ENCODE assay signal across 1 cellular context in genomic region chr10:100986952-100987684, GRCh38.
TF ChIP-seq lines count a peak whose summit lies in the region.

Gene MRPL43 (minus strand): TSS chr10:100987497. CDS start chr10:100987443, 54 bp downstream.
Gene TWNK (plus strand): TSS chr10:100987543. CDS start chr10:100988211, 668 bp downstream.

TF ChIP-seq in HepG2, 621 proteins besides CTCF, POLR2A, EP300 and RAD21 (continued from another document and continues in another):
- TF ChIP-seq HNF1A (IDR thresholded peaks at IDR 0.05; ENCODE audit: low read depth) = no peak
- TF ChIP-seq HNF1A (CRISPR knock-in tag; IDR thresholded peaks at IDR 0.05; ENCODE audit: borderline replicate concordance) = peak; percentile 71; the same call in 1 of the 2 replicates
- peak; percentile 51 for TF ChIP-seq RXRA (CRISPR knock-in tag; IDR thresholded peaks at IDR 0.05)
- TF ChIP-seq, protein P1, sequence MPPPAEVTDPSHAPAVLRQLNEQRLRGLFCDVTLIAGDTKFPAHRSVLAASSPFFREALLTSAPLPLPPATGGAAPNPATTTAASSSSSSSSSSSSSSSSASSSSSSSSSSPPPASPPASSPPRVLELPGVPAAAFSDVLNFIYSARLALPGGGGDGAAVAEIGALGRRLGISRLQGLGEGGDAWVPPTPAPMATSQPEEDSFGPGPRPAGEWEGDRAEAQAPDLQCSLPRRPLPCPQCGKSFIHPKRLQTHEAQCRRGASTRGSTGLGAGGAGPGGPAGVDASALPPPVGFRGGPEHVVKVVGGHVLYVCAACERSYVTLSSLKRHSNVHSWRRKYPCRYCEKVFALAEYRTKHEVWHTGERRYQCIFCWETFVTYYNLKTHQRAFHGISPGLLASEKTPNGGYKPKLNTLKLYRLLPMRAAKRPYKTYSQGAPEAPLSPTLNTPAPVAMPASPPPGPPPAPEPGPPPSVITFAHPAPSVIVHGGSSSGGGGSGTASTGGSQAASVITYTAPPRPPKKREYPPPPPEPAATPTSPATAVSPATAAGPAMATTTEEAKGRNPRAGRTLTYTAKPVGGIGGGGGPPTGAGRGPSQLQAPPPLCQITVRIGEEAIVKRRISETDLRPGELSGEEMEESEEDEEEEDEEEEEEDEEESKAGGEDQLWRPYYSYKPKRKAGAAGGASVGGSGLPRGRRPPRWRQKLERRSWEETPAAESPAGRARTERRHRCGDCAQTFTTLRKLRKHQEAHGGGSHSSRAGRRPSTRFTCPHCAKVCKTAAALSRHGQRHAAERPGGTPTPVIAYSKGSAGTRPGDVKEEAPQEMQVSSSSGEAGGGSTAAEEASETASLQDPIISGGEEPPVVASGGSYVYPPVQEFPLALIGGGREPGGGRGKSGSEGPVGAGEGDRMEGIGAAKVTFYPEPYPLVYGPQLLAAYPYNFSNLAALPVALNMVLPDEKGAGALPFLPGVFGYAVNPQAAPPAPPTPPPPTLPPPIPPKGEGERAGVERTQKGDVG (CRISPR knock-in tag; IDR thresholded peaks at IDR 0.05; ENCODE audit: borderline replicate concordance) = peak; percentile 51; the same call in 1 of the 2 replicates
- TF ChIP-seq GATAD1 (CRISPR knock-in tag; IDR thresholded peaks at IDR 0.05) = peak; percentile 94
- 0 out of 2 replicates have a peak, but pooled peaks have one; percentile 25 for TF ChIP-seq MBD4 (IDR thresholded peaks at IDR 0.05; ENCODE audit: borderline replicate concordance, low read length)
- TF ChIP-seq, protein P2, sequence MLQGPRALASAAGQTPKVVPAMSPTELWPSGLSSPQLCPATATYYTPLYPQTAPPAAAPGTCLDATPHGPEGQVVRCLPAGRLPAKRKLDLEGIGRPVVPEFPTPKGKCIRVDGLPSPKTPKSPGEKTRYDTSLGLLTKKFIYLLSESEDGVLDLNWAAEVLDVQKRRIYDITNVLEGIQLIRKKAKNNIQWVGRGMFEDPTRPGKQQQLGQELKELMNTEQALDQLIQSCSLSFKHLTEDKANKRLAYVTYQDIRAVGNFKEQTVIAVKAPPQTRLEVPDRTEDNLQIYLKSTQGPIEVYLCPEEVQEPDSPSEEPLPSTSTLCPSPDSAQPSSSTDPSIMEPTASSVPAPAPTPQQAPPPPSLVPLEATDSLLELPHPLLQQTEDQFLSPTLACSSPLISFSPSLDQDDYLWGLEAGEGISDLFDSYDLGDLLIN (CRISPR knock-in tag; IDR thresholded peaks at IDR 0.05; ENCODE audit: borderline replicate concordance) = 0 out of 2 replicates have a peak, but pooled peaks have one; percentile 20
- peak; percentile 82 for TF ChIP-seq CBX1 (IDR thresholded peaks at IDR 0.05; ENCODE audit: low read depth)
- TF ChIP-seq ZNF703 (CRISPR knock-in tag; IDR thresholded peaks at IDR 0.05; ENCODE audit: borderline replicate concordance) = no peak; the same call in 1 of the 2 replicates
- peak; percentile 74 for TF ChIP-seq RBM39 (IDR thresholded peaks at IDR 0.05; ENCODE audit: low read depth, low read length, poor library complexity, severe bottlenecking)
- peak; percentile 85 for TF ChIP-seq RNF2 (conservative IDR thresholded peaks at IDR 0.05; ENCODE audit: low read depth)
- peak; percentile 52 for TF ChIP-seq SRSF1 (optimal IDR thresholded peaks at IDR 0.05; ENCODE audit: low read depth, low read length)
- peak; percentile 14; the same call in 1 of the 2 replicates for TF ChIP-seq GTF3A (CRISPR knock-in tag; conservative IDR thresholded peaks at IDR 0.05)
- TF ChIP-seq HINFP (CRISPR knock-in tag; IDR thresholded peaks at IDR 0.05; ENCODE audit: low read depth) = 0 out of 2 replicates have a peak, but pooled peaks have one; percentile 41
- no peak; the same call in 1 of the 2 replicates for TF ChIP-seq ZNF33B (CRISPR knock-in tag; IDR thresholded peaks at IDR 0.05)
- no peak; the same call in 1 of the 2 replicates for TF ChIP-seq ELF3 (CRISPR knock-in tag; IDR thresholded peaks at IDR 0.05)
- peak; percentile 76 for TF ChIP-seq BRF2 (CRISPR knock-in tag; IDR thresholded peaks at IDR 0.05)
- TF ChIP-seq KDM3A (CRISPR knock-in tag; IDR thresholded peaks at IDR 0.05; ENCODE audit: low read depth) = 0 out of 2 replicates have a peak, but pooled peaks have one; percentile 33
- TF ChIP-seq ELK4 (CRISPR knock-in tag; IDR thresholded peaks at IDR 0.05; ENCODE audit: borderline replicate concordance) = no peak
- TF ChIP-seq, protein P3, sequence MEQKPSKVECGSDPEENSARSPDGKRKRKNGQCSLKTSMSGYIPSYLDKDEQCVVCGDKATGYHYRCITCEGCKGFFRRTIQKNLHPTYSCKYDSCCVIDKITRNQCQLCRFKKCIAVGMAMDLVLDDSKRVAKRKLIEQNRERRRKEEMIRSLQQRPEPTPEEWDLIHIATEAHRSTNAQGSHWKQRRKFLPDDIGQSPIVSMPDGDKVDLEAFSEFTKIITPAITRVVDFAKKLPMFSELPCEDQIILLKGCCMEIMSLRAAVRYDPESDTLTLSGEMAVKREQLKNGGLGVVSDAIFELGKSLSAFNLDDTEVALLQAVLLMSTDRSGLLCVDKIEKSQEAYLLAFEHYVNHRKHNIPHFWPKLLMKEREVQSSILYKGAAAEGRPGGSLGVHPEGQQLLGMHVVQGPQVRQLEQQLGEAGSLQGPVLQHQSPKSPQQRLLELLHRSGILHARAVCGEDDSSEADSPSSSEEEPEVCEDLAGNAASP (CRISPR knock-in tag; IDR thresholded peaks at IDR 0.05; ENCODE audit: borderline replicate concordance) = no peak
- TF ChIP-seq POLR2G (IDR thresholded peaks at IDR 0.05; ENCODE audit: low read depth, low read length) = peak; percentile 89
- no peak for TF ChIP-seq ZNF713 (CRISPR knock-in tag; IDR thresholded peaks at IDR 0.05)
- TF ChIP-seq GATAD2A (CRISPR knock-in tag; IDR thresholded peaks at IDR 0.05) = peak; percentile 37; the same call in 1 of the 2 replicates
- no peak for TF ChIP-seq ATM (IDR thresholded peaks at IDR 0.05; ENCODE audit: borderline replicate concordance)
- TF ChIP-seq PHF8 (CRISPR knock-in tag; IDR thresholded peaks at IDR 0.05) = peak; percentile 93
- no peak for TF ChIP-seq RBAK (CRISPR knock-in tag; IDR thresholded peaks at IDR 0.05)
- TF ChIP-seq ZMAT3 (CRISPR knock-in tag; conservative IDR thresholded peaks at IDR 0.05) = no peak
- TF ChIP-seq ZNF17 (CRISPR knock-in tag; IDR thresholded peaks at IDR 0.05) = no peak
- TF ChIP-seq TMF1 (CRISPR knock-in tag; IDR thresholded peaks at IDR 0.05; ENCODE audit: low read depth) = peak; percentile 89; the same call in 1 of the 2 replicates
- TF ChIP-seq ADNP (CRISPR knock-in tag; IDR thresholded peaks at IDR 0.05) = no peak
- TF ChIP-seq BCL6 (CRISPR knock-in tag; IDR thresholded peaks at IDR 0.05) = no peak
- no peak for TF ChIP-seq ZFAT (CRISPR knock-in tag; conservative IDR thresholded peaks at IDR 0.05)
- TF ChIP-seq ZSCAN20 (CRISPR knock-in tag; IDR thresholded peaks at IDR 0.05; ENCODE audit: borderline replicate concordance) = peak; percentile 20; the same call in 1 of the 2 replicates
- peak; percentile 79 for TF ChIP-seq KMT2B (CRISPR knock-in tag; IDR thresholded peaks at IDR 0.05)
- peak; percentile 80; the same call in 1 of the 2 replicates for TF ChIP-seq REPIN1 (CRISPR knock-in tag; IDR thresholded peaks at IDR 0.05; ENCODE audit: borderline replicate concordance, low read depth)
- TF ChIP-seq, protein P4, sequence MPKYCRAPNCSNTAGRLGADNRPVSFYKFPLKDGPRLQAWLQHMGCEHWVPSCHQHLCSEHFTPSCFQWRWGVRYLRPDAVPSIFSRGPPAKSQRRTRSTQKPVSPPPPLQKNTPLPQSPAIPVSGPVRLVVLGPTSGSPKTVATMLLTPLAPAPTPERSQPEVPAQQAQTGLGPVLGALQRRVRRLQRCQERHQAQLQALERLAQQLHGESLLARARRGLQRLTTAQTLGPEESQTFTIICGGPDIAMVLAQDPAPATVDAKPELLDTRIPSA (CRISPR knock-in tag; IDR thresholded peaks at IDR 0.05; ENCODE audit: borderline replicate concordance) = peak; percentile 96; the same call in 1 of the 2 replicates
- TF ChIP-seq ZNF230 (CRISPR knock-in tag; IDR thresholded peaks at IDR 0.05) = peak; percentile 63
- TF ChIP-seq ZNF501 (CRISPR knock-in tag; IDR thresholded peaks at IDR 0.05) = peak; percentile 96
- no peak for TF ChIP-seq GRHL1 (CRISPR knock-in tag; conservative IDR thresholded peaks at IDR 0.05)
- TF ChIP-seq FOSL2 (CRISPR knock-in tag; IDR thresholded peaks at IDR 0.05) = 0 out of 2 replicates have a peak, but pooled peaks have one; percentile 15
- peak; percentile 2; the same call in 1 of the 2 replicates for TF ChIP-seq ZNF598 (CRISPR knock-in tag; IDR thresholded peaks at IDR 0.05; ENCODE audit: borderline replicate concordance)
- peak; percentile 90 for TF ChIP-seq THAP11 (CRISPR knock-in tag; IDR thresholded peaks at IDR 0.05)
- TF ChIP-seq GFI1 (CRISPR knock-in tag; IDR thresholded peaks at IDR 0.05; ENCODE audit: borderline replicate concordance) = no peak
